Comparison of ENCODE assay signal across 13 cellular contexts in the genomic region with DNA sequence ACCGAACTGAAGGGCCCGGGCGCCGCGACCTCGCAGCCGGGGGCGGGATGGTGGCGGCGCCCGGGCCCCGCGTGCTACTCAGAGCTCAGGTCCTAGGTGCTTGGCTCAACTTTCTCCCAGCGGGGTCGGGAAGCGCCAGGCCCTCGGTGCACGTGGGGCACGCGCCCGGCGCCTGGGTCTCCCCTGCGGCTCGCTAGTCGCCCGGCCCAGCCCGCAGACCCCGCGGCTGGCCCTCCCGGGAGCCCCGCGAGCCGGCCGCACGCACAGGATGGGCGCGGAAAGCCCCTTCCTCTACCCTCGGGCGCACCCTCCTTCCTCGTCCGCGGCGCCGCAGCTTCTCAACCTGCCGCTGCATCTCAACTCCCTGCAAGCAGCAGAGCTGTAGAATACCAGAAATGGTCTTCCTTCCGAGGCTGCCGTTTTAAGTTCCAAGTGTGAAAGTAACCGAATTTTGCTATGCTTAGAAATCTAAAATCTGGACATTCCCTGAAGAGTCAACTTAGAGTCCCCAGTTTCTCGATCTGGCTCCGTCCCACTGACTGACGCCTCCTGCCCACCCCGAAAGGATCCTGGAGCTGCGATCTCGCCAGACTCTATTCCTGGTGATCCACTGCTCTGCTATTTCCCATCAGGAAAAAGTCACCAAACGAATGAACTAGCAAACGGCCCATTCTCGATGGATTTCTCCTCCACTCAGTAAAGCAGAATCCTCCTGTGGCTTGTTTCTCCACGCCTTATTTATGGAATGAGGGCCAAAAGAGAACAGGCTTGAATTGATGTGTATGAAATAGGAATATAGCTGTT. TPM values are rescaled to one million over a fixed set of nuclear protein-coding genes. Genes with fewer than 3 reads are reported as not detected.
DNase-seq lines count a peak whose midpoint lies in the region; ATAC-seq and TF ChIP-seq lines count a peak whose summit lies in the region.
"Had no signal": no experiment of that assay in that cellular context is flagged by ENCODE, and none has a peak within 500 bp of the region (broad histone marks: within the 10 kb centered on the region; RNA-seq: fewer than 3 reads in every experiment).

No MANE protein-coding gene starts in this region.

- CTCF ChIA-PET in CD8-positive, alpha-beta memory T cell (lab: Charles Lee), result no interaction called here

- peaks cover 42 to 46% of the 10 kb centered on the region in 2 donors for H3K27me3 Mint-ChIP-seq in CD8-positive, alpha-beta memory T cell
- H3K27me3 Mint-ChIP-seq in brain (peaks cover 63% of the 10 kb centered on the region), mesothelial cell of epicardium (ENCODE audit: low read depth) (peaks cover 58% of the 10 kb centered on the region)

- no peak overlapping the region for H3K27ac ChIP-seq in CD8-positive, alpha-beta memory T cell (ENCODE audit: low read depth, low read length)
- H3K27ac ChIP-seq: heart right ventricle, KMS-11, skin epidermis had no signal

- peaks cover 15 to 21% (median 17%) of the 10 kb centered on the region in 3 donors for H3K4me1 Mint-ChIP-seq in CD8-positive, alpha-beta memory T cell
- H3K4me1 Mint-ChIP-seq in brain (peaks cover 10% of the 10 kb centered on the region), mesothelial cell of epicardium (peaks cover 6% of the 10 kb centered on the region)

- no peaks in the 10 kb centered on the region for H3K9me3 ChIP-seq in CD8-positive, alpha-beta memory T cell (ENCODE audit: low read length)
- H3K9me3 ChIP-seq: heart right ventricle had no signal

- peaks cover 0 to 13% (median 8%) of the 10 kb centered on the region in 5 donors for H3K9me3 Mint-ChIP-seq in CD8-positive, alpha-beta memory T cell
- H3K9me3 Mint-ChIP-seq in brain (peaks cover 0 to 4% (median 0%) of the 10 kb centered on the region in 5 experiments), mesothelial cell of epicardium (no peaks in the 10 kb centered on the region)

- H3K4me3 Mint-ChIP-seq in CD8-positive, alpha-beta memory T cell, result peak overlapping the region in 5 of 7 donors; percentile 1 to 35 (median 21)
- H3K4me3 Mint-ChIP-seq in brain (peak overlapping the region in 4 of 5 experiments; percentile 53 to 73 (median 62)), mesothelial cell of epicardium (peak overlapping the region; percentile 34)

- peak; percentile 49 for ATAC-seq in HG02759 (IDR thresholded peaks at IDR 0.05; ENCODE audit: unreplicated experiment)
- ATAC-seq in GM19467 (IDR thresholded peaks at IDR 0.05; ENCODE audit: unreplicated experiment), result no peak

- H3K27me3 ChIP-seq in CD8-positive, alpha-beta memory T cell (ENCODE audit: insufficient read depth, low read length, poor library complexity, severe bottlenecking), result peaks cover 40% of the 10 kb centered on the region

- no peak for DNase-seq in CD8-positive, alpha-beta memory T cell
- peak in 1 of 2 experiments; percentile 55 for DNase-seq in mesothelial cell of epicardium (ENCODE audit: low spot score in 2 of 2, unreplicated experiment in 2 of 2)
- no peak for DNase-seq in activated CD4-positive, CD25-positive, alpha-beta regulatory T cell (lab: John Stamatoyannopoulos, UW)
- no peak for DNase-seq in NCI-H2196 treated with DMSO at 0.1 percent for 48 hours (lab: John Stamatoyannopoulos, UW; ENCODE audit: unreplicated experiment)
- no peak for DNase-seq in OCI-M1 (lab: John Stamatoyannopoulos, UW)
- DNase-seq: heart right ventricle, NCI-H2171 treated with DMSO at 0.1 percent for 48 hours had no signal

- POLR2A ChIA-PET in CD8-positive, alpha-beta memory T cell (lab: Charles Lee), result no interaction called here

- H3K36me3 Mint-ChIP-seq in CD8-positive, alpha-beta memory T cell, result peaks cover 5 to 31% (median 18%) of the 10 kb centered on the region in 3 donors
- H3K36me3 Mint-ChIP-seq in brain (peaks cover 35% of the 10 kb centered on the region), mesothelial cell of epicardium (peaks cover 27% of the 10 kb centered on the region)

- H3K36me3 ChIP-seq in CD8-positive, alpha-beta memory T cell (ENCODE audit: insufficient read depth, low read length), result peaks cover 17% of the 10 kb centered on the region

- H3K27ac Mint-ChIP-seq in CD8-positive, alpha-beta memory T cell, result peak overlapping the region in 1 of 8 donors; percentile 15
- no peak overlapping the region for H3K27ac Mint-ChIP-seq in brain
- no peak overlapping the region for H3K27ac Mint-ChIP-seq in mesothelial cell of epicardium
- H3K27ac Mint-ChIP-seq: CD14-positive monocyte had no signal

- no peak overlapping the region for H3K4me3 ChIP-seq in CD8-positive, alpha-beta memory T cell (ENCODE audit: low read length)
- H3K4me3 ChIP-seq: heart right ventricle, skin epidermis had no signal

- TF ChIP-seq CTCF in brain (conservative IDR thresholded peaks at IDR 0.05) (no peak), mesothelial cell of epicardium (IDR thresholded peaks at IDR 0.05; ENCODE audit: unreplicated experiment) (no peak)

- peaks cover 16% of the 10 kb centered on the region for H3K4me1 ChIP-seq in CD8-positive, alpha-beta memory T cell (ENCODE audit: insufficient read depth, low read length)

RNA-seq across cellular contexts. Expression of gene NKX2-4, which starts 5.6 kb away (rescaled TPM):
- not detected for total RNA-seq in CD8-positive, alpha-beta memory T cell
- polyA plus RNA-seq in CD8-positive, alpha-beta memory T cell, result not detected
- not detected for polyA plus RNA-seq in brain (ENCODE audit: insufficient read depth, low read depth, low replicate concordance)
- not detected in 3 replicates for total RNA-seq in mesothelial cell of epicardium
- total RNA-seq: heart right ventricle had no signal
- polyA plus RNA-seq: CD14-positive monocyte, heart right ventricle had no signal
